Comparison of ENCODE assay signal across 23 cellular contexts in genomic region chrX:115065304-115065703, GRCh38. TPM values are rescaled to one million over a fixed set of nuclear protein-coding genes. Genes with fewer than 3 reads are reported as not detected.
"Had no signal": no experiment of that assay in that cellular context is flagged by ENCODE, and none has a peak within 500 bp of the region (broad histone marks: within the 10 kb centered on the region; RNA-seq: fewer than 3 reads in every experiment).

No MANE protein-coding gene starts in this region.

- H3K27me3 ChIP-seq: esophagus squamous epithelium, gastrocnemius medialis, left lung had no signal

- H3K4me1 ChIP-seq: esophagus squamous epithelium, gastrocnemius medialis, left lung, lower lobe of right lung had no signal

- H3K27ac ChIP-seq: coronary artery, dorsolateral prefrontal cortex, esophagus squamous epithelium, gastrocnemius medialis, heart right ventricle, left lung, lower lobe of right lung had no signal

- H3K9me3 ChIP-seq: gastrocnemius medialis, left lung, lower lobe of right lung, mucosa of descending colon had no signal

- ATAC-seq: gastrocnemius medialis, heart right ventricle, left cardiac atrium, left lung, left ventricle myocardium superior, lower lobe of right lung, mucosa of descending colon had no signal

- H3K36me3 ChIP-seq: esophagus squamous epithelium, gastrocnemius medialis, heart right ventricle, left lung, lower lobe of right lung had no signal

- H3K4me3 ChIP-seq: coronary artery, dorsolateral prefrontal cortex, esophagus squamous epithelium, gastrocnemius medialis, heart right ventricle, left lung, lower lobe of right lung, mucosa of descending colon had no signal

- DNase-seq: dermis blood vessel endothelial cell; dorsolateral prefrontal cortex; effector CD4-positive, alpha-beta T cell; effector memory CD4-positive, alpha-beta T cell; esophagus squamous epithelium; foreskin fibroblast; foreskin melanocyte; gastrocnemius medialis; glutamatergic neuron; head of caudate nucleus; heart right ventricle; hippocampal formation; left cardiac atrium; left lung; left ventricle myocardium superior; lower lobe of right lung; mesenchymal stem cell; mucosa of descending colon; naive B cell had no signal

RNA-seq across cellular contexts. Expression of gene IL13RA2, which starts 47.9 kb away (rescaled TPM):
- total RNA-seq: endothelial cell of umbilical vein, left ventricle myocardium superior, mesenteric fat pad, myocyte had no signal
